In genomic region chr11:11427185-11427944, GRCh38 we compare ENCODE assay signal across 1 cellular context.
A peak's percentile ranks its signal among the peaks of the same experiment; 100 is the strongest.
TF ChIP-seq lines count a peak whose summit lies in the region.

No MANE protein-coding gene starts in this region.

TF ChIP-seq in K562, 482 proteins besides CTCF, POLR2A, EP300 and RAD21 (continued from another document):
- no peak for TF ChIP-seq SIX5 (IDR thresholded peaks at IDR 0.05; ENCODE audit: borderline replicate concordance in 1 of 2, insufficient read depth in 1 of 2, low read depth in 1 of 2, low read length in 2 of 2)
- peak; percentile 90 for TF ChIP-seq NFIC (IDR thresholded peaks at IDR 0.05)
- TF ChIP-seq THAP12 (CRISPR knock-in tag; IDR thresholded peaks at IDR 0.05) = no peak
- no peak for TF ChIP-seq TSHZ1 (CRISPR knock-in tag; IDR thresholded peaks at IDR 0.05)
- peak; percentile 53; the same call in 1 of the 2 replicates for TF ChIP-seq NFIX (CRISPR knock-in tag; IDR thresholded peaks at IDR 0.05; ENCODE audit: low read depth)
TF ChIP-seq in K562: peak in this region for 2.
